1 cellular context compared by ENCODE assay signal in the genomic region with DNA sequence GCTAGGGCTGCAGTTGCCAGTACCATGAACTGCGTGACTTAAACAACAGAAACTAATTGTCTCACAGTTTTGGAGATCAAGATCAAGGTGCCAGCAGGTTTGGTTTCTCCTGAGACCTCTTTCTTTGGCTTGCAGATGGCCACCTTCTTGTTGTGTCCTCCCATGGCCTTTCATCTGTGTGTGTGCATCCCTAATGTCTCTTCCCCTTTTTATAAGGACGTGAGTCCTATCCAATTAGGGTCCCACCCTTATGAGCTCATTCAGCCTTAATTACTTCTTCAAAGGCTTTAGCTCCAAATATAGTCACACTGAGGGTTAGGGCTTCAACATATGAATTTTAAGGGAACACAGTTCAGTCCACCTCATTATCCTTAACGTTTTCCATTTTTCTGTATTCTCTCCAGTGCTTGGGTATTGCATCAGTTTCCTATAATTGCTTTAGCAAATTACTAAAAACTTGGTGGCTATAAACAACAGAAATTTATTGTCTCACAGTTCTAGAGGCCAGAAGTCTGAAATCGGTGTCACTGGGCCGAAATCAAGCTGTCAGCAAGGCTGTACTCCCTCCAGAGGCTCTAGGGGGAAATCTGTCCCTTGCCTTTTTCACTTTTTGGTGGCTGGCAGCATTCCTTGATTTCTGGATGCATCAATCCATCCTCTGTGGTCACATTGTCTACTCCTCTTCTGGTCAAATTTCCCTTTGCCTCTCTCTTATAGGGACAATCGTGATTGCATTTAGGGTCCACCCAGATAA.
TF ChIP-seq lines count a peak whose summit lies in the region.

No MANE protein-coding gene starts in this region.

TF ChIP-seq in SK-N-SH, 30 proteins besides CTCF, POLR2A, EP300 and RAD21 (continued from another document):
- TF ChIP-seq, protein P1, sequence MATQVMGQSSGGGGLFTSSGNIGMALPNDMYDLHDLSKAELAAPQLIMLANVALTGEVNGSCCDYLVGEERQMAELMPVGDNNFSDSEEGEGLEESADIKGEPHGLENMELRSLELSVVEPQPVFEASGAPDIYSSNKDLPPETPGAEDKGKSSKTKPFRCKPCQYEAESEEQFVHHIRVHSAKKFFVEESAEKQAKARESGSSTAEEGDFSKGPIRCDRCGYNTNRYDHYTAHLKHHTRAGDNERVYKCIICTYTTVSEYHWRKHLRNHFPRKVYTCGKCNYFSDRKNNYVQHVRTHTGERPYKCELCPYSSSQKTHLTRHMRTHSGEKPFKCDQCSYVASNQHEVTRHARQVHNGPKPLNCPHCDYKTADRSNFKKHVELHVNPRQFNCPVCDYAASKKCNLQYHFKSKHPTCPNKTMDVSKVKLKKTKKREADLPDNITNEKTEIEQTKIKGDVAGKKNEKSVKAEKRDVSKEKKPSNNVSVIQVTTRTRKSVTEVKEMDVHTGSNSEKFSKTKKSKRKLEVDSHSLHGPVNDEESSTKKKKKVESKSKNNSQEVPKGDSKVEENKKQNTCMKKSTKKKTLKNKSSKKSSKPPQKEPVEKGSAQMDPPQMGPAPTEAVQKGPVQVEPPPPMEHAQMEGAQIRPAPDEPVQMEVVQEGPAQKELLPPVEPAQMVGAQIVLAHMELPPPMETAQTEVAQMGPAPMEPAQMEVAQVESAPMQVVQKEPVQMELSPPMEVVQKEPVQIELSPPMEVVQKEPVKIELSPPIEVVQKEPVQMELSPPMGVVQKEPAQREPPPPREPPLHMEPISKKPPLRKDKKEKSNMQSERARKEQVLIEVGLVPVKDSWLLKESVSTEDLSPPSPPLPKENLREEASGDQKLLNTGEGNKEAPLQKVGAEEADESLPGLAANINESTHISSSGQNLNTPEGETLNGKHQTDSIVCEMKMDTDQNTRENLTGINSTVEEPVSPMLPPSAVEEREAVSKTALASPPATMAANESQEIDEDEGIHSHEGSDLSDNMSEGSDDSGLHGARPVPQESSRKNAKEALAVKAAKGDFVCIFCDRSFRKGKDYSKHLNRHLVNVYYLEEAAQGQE (IDR thresholded peaks at IDR 0.05; ENCODE audit: low read depth, low read length) = no peak
- TF ChIP-seq, protein P2, sequence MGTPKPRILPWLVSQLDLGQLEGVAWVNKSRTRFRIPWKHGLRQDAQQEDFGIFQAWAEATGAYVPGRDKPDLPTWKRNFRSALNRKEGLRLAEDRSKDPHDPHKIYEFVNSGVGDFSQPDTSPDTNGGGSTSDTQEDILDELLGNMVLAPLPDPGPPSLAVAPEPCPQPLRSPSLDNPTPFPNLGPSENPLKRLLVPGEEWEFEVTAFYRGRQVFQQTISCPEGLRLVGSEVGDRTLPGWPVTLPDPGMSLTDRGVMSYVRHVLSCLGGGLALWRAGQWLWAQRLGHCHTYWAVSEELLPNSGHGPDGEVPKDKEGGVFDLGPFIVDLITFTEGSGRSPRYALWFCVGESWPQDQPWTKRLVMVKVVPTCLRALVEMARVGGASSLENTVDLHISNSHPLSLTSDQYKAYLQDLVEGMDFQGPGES (IDR thresholded peaks at IDR 0.05; ENCODE audit: low read depth, low read length) = no peak
- TF ChIP-seq NFIC (IDR thresholded peaks at IDR 0.05; ENCODE audit: borderline replicate concordance) = peak; percentile 5; the same call in 1 of the 2 replicates
- no peak; the same call in none of the 2 replicates for TF ChIP-seq SIN3A (IDR thresholded peaks at IDR 0.05; ENCODE audit: borderline replicate concordance, low read depth, low read length)
- no peak for TF ChIP-seq ELF1 (IDR thresholded peaks at IDR 0.05)
- no peak for TF ChIP-seq YY1 (IDR thresholded peaks at IDR 0.05; ENCODE audit: low read depth)
- TF ChIP-seq POLR2AphosphoS5 (IDR thresholded peaks at IDR 0.05; ENCODE audit: low read depth, low read length) = no peak; the same call in 1 of the 2 replicates
- TF ChIP-seq FOXM1 (IDR thresholded peaks at IDR 0.05; ENCODE audit: low read depth) = no peak
- TF ChIP-seq CHD2 (IDR thresholded peaks at IDR 0.05; ENCODE audit: low read length, partially characterized antibody) = peak; percentile 38
- TF ChIP-seq, protein P3, sequence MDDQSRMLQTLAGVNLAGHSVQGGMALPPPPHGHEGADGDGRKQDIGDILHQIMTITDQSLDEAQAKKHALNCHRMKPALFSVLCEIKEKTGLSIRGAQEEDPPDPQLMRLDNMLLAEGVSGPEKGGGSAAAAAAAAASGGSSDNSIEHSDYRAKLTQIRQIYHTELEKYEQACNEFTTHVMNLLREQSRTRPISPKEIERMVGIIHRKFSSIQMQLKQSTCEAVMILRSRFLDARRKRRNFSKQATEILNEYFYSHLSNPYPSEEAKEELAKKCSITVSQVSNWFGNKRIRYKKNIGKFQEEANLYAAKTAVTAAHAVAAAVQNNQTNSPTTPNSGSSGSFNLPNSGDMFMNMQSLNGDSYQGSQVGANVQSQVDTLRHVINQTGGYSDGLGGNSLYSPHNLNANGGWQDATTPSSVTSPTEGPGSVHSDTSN (IDR thresholded peaks at IDR 0.05) = no peak
- TF ChIP-seq EZH2phosphoT487 (IDR thresholded peaks at IDR 0.05; ENCODE audit: borderline replicate concordance, low read depth) = no peak
- TF ChIP-seq MXI1 (IDR thresholded peaks at IDR 0.05; ENCODE audit: low read depth, low read length) = no peak
